ENCODE assay signal across 8 cellular contexts in genomic region chr16:74296465-74297295, GRCh38. TPM values are rescaled to one million over a fixed set of nuclear protein-coding genes. Genes with fewer than 3 reads are reported as not detected.
DNase-seq lines count a peak whose midpoint lies in the region; ATAC-seq and TF ChIP-seq lines count a peak whose summit lies in the region.

PSMD7 (plus strand) TSS chr16:74296814; CDS start chr16:74296915, 101 bp downstream.

- H3K4me3 ChIP-seq in ACC112 (ENCODE audit: low read depth, low read length) (peak within 1 kb of the TSS; percentile 84), iPS-18a (ENCODE audit: low read length) (peak within 1 kb of the TSS; percentile 94), skeletal muscle satellite cell (ENCODE audit: low read length) (peak within 1 kb of the TSS; percentile 99)

- in situ Hi-C loops in T47D (cut with HindIII; ENCODE audit: low pct_unique_long_range_greater_than_20kb, low sequenced_read_pairs), result no loop called here

- peaks cover 52% of the 10 kb centered on the region for H3K79me2 ChIP-seq in ACC112 (ENCODE audit: control insufficient read depth, insufficient read depth, low read length, unreplicated experiment)

- H3K27ac ChIP-seq in ACC112 (ENCODE audit: low read depth, low read length), result peak within 1 kb of the TSS; percentile 88
- H3K27ac ChIP-seq in VCaP, result peak within 1 kb of the TSS; percentile 92
- H3K27ac ChIP-seq in iPS-18a (ENCODE audit: low read length), result peak within 1 kb of the TSS; percentile 71

- peak within 1 kb of the TSS; percentile 81 for H3K4me2 ChIP-seq in skeletal muscle satellite cell (ENCODE audit: low read length)

- no peaks in the 10 kb centered on the region for H3K27me3 ChIP-seq in ACC112 (ENCODE audit: insufficient read depth, low read length)
- H3K27me3 ChIP-seq in iPS-18a (ENCODE audit: control insufficient read depth, insufficient read depth, low read length), result no peaks in the 10 kb centered on the region
- H3K27me3 ChIP-seq in skeletal muscle satellite cell (ENCODE audit: control insufficient read depth, insufficient read depth, low read length), result no peaks in the 10 kb centered on the region

- H3K4me1 ChIP-seq in ACC112 (ENCODE audit: control insufficient read depth, insufficient read depth, low read length, unreplicated experiment), result peaks cover 16% of the 10 kb centered on the region
- no peaks in the 10 kb centered on the region for H3K4me1 ChIP-seq in iPS-18a (ENCODE audit: control insufficient read depth, low read depth, low read length)
- H3K4me1 ChIP-seq in skeletal muscle satellite cell (ENCODE audit: control insufficient read depth, insufficient read depth, low read length), result peaks cover 14% of the 10 kb centered on the region

- no peak for TF ChIP-seq CTCF in VCaP (conservative IDR thresholded peaks at IDR 0.05)

- peak within 1 kb of the TSS; percentile 62 for H2AFZ ChIP-seq in ACC112 (ENCODE audit: low read length, unreplicated experiment)

- DNase-seq in NCI-H2196 (lab: John Stamatoyannopoulos, UW; ENCODE audit: unreplicated experiment) (peak; percentile 86), T47D (ENCODE audit: low read depth in 1 of 2, low spot score in 1 of 2) (peak; percentile 82 to 95)

- ATAC-seq in GM18868 (IDR thresholded peaks at IDR 0.05; ENCODE audit: unreplicated experiment) (peak; percentile 93), HG03103 (IDR thresholded peaks at IDR 0.05; ENCODE audit: low read depth, unreplicated experiment) (peak; percentile 95)

- H3K9me3 ChIP-seq in iPS-18a (ENCODE audit: control insufficient read depth, low read depth, low read length), result no peaks in the 10 kb centered on the region
- no peaks in the 10 kb centered on the region for H3K9me3 ChIP-seq in skeletal muscle satellite cell (replicated peaks; ENCODE audit: low read length)

- H3K9ac ChIP-seq in iPS-18a (ENCODE audit: low read length), result peak within 1 kb of the TSS; percentile 96
- peak within 1 kb of the TSS; percentile 100 for H3K9ac ChIP-seq in skeletal muscle satellite cell (ENCODE audit: low read depth, low read length)

- peaks cover 27% of the 10 kb centered on the region for H3K36me3 ChIP-seq in ACC112 (ENCODE audit: insufficient read depth, low read length)
- H3K36me3 ChIP-seq in iPS-18a (ENCODE audit: control insufficient read depth, low read depth, low read length), result peaks cover 28% of the 10 kb centered on the region
- peaks cover 24% of the 10 kb centered on the region for H3K36me3 ChIP-seq in skeletal muscle satellite cell (ENCODE audit: insufficient read depth, low read length)

RNA-seq across cellular contexts. Expression of gene PSMD7, which starts in this region (rescaled TPM):
- total RNA-seq in skeletal muscle satellite cell (2012; rRNA removed), result 68.4 and 75.6 TPM in 2 replicates

Comparison
In these comparisons a context has a peak if more than half of its experiments do, and no peak if none do; other contexts are left out.
1. Peak in every context shown above with its lines: DNase-seq, ATAC-seq, H3K4me3 ChIP-seq and H3K27ac ChIP-seq.